Comparison of ENCODE assay signal across 8 cellular contexts in the genomic region with DNA sequence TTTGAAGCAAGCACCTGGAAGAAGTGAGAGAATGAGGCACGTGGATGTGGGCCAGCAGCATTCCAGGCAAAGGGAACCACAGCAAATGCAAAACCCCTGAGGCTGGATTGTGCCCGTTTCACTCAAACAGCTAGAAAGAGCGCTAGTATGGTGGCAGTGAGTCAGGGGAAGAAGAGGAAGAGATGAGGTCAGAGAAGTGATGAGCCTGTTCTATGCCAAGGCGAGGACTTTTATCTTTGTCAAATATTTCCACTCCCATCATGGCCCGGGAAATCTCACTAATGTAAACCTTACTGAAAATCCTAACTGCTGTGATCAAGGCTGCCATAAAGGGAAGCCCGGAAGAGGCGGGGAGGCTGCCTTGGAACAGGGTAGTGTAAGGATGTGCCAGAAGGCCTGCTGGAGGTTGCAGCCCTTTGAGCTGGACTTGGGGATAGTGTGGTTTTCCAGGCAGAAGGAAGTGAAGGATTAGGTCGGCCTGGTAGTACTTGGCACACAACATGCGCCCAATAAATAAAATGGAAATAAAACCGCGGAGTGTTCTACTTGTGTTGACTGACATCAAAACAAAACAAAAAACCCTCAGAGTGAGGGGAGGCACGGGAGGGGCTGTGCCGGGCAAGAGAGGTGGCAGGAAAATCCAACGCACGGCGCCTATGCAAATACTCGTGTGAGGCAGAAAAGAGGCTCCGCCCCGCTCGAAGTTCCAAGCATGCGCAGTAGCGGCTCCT. TPM values are rescaled to one million over a fixed set of nuclear protein-coding genes. Genes with fewer than 3 reads are reported as not detected.
A peak's percentile ranks its signal among the peaks of the same experiment; 100 is the strongest.
DNase-seq lines count a peak whose midpoint lies in the region; ATAC-seq and TF ChIP-seq lines count a peak whose summit lies in the region.

No MANE protein-coding gene starts in this region.

- peaks cover 0 to 11% (median 4%) of the 10 kb centered on the region in 4 donors for H3K4me1 ChIP-seq in Peyer's patch

- H3K4me3 Mint-ChIP-seq in MCF 10A (ENCODE audit: unreplicated experiment): peak overlapping the region; percentile 82

- BruUV-seq in MCF 10A (replicated peaks; lab: Mats Ljungman, UMichigan): TSS peak; percentile 68

- no peaks in the 10 kb centered on the region for H3K27me3 ChIP-seq in Peyer's patch

- H3K9me3 ChIP-seq in Peyer's patch: no peaks in the 10 kb centered on the region

- CTCF ChIA-PET in MCF 10A (lab: Yijun Ruan, JAX): interaction anchor here (1.1 to 1.5 kb wide), 3 partner anchors 23 to 306 kb away, joined by 3 to 7 read pairs (median 3); no protein-coding TSS in a partner anchor

- DNase-seq in SIG-M5 treated with dmso at 0.1 percent for 504 hours (lab: John Stamatoyannopoulos, UW; ENCODE audit: unreplicated experiment) (peak; percentile 31), SIG-M5 (lab: John Stamatoyannopoulos, UW) (no peak), Peyer's patch (no peak), MCF 10A (ENCODE audit: unreplicated experiment) (peak; percentile 79), islet precursor cell (peak; percentile 94)
- peak; percentile 11 for DNase-seq in stimulated activated naive CD4-positive, alpha-beta T cell treated with Interleukin-2 at 50 U/mL for 16 hours (lab: John Stamatoyannopoulos, UW)
- DNase-seq in activated CD8-positive, alpha-beta memory T cell treated with anti-CD3 and anti-CD28 coated beads for 24 hours: no peak

- no peak for ATAC-seq in GM18519 (IDR thresholded peaks at IDR 0.05; ENCODE audit: low FRiP score, unreplicated experiment)

- no peak for TF ChIP-seq CTCF in Peyer's patch (IDR thresholded peaks at IDR 0.05)
- no peak for TF ChIP-seq CTCF in MCF 10A (IDR thresholded peaks at IDR 0.05; ENCODE audit: unreplicated experiment)

- no peaks in the 10 kb centered on the region for H3K27me3 Mint-ChIP-seq in MCF 10A (ENCODE audit: insufficient read depth, unreplicated experiment)

- H3K27ac ChIP-seq in Peyer's patch: peak overlapping the region; percentile 75 to 97 (median 92)

- peaks cover 0 to 35% (median 0%) of the 10 kb centered on the region in 3 donors for H3K36me3 ChIP-seq in Peyer's patch

- POLR2A ChIA-PET in MCF 10A (lab: Yijun Ruan, JAX): interaction anchor here (0.6 to 5.7 kb wide), 23 partner anchors 10 to 599 kb away, joined by 3 to 79 read pairs (median 4); partner anchors contain the start of genes NDUFB11, RBM10 and USP11

- H3K36me3 Mint-ChIP-seq in MCF 10A (ENCODE audit: insufficient read depth, unreplicated experiment): peaks cover 56% of the 10 kb centered on the region

- H3K4me1 Mint-ChIP-seq in MCF 10A (ENCODE audit: insufficient read depth, unreplicated experiment): peaks cover 41% of the 10 kb centered on the region

- peak overlapping the region; percentile 99 for H3K27ac Mint-ChIP-seq in MCF 10A (ENCODE audit: low read depth, unreplicated experiment)

- H3K9me3 Mint-ChIP-seq in MCF 10A (ENCODE audit: unreplicated experiment): no peaks in the 10 kb centered on the region

- H3K4me3 ChIP-seq in Peyer's patch: peak overlapping the region in 3 of 4 donors; percentile 31 to 100 (median 88)

- intact Hi-C loops in MCF 10A (cut with micrococcal nuclease): loop anchor here (1.0 kb wide), 1 partner anchor 24 kb away; the partner anchor contains the start of gene UBA1

- peak in 1 of 2 donors; percentile 19 for TF ChIP-seq POLR2A in Peyer's patch (IDR thresholded peaks at IDR 0.05)

RNA-seq across cellular contexts. Expression of gene CDK16, which starts 1.2 kb away (rescaled TPM):
- total RNA-seq in Peyer's patch (100 to 1,000 TPM; 118 to 188 (median 154) TPM), MCF 10A (2022) (138 and 189 TPM in 2 replicates)

RNA-seq across cellular contexts. Expression of gene USP11, which starts 15.5 kb away (rescaled TPM):
- 10 to 100 TPM; 19.8 to 66.8 (median 27.3) TPM for total RNA-seq in Peyer's patch
- 19.9 and 20.3 TPM in 2 replicates for total RNA-seq in MCF 10A (2022)

RNA-seq across cellular contexts. Expression of gene UBA1, which starts 23.7 kb away (rescaled TPM):
- total RNA-seq in Peyer's patch (100 to 1,000 TPM; 114 to 203 (median 146) TPM), MCF 10A (2022) (248 and 293 TPM in 2 replicates)

Comparison
In these comparisons a context has a peak if more than half of its experiments do, and no peak if none do; other contexts are left out.
1. DNase-seq: peak in SIG-M5 treated with dmso at 0.1 percent for 504 hours (single experiment), MCF 10A (single experiment), islet precursor cell (single experiment) and stimulated activated naive CD4-positive, alpha-beta T cell treated with Interleukin-2 at 50 U/mL for 16 hours (single experiment); none in SIG-M5 (single experiment), Peyer's patch (0 of 3) and activated CD8-positive, alpha-beta memory T cell treated with anti-CD3 and anti-CD28 coated beads for 24 hours (single experiment).